In the genomic region with DNA sequence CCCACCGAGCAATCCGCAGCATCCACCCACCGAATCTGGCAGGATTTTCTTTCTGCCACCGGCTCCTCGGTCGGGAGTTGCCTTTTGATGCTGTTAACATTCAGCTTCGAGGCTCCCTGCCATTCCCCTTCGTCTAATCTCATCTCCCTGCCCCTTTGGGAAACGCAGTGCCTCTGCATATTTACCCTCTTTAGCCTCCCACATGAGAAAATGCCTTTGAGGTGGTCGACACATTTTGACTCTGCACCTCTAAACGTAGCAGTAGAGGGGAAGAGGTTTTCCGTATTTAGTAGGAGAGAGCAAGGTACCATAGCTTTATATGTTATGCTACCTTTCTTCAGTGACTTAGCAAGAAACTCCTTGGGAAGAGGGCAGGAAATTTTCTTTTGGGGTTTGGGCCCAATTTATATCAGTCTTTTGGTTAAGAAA, we compare ENCODE assay signal across 8 cellular contexts. TPM values are rescaled to one million over a fixed set of nuclear protein-coding genes. Genes with fewer than 3 reads are reported as not detected.
DNase-seq lines count a peak whose midpoint lies in the region; ATAC-seq and TF ChIP-seq lines count a peak whose summit lies in the region.

No MANE protein-coding gene starts in this region.

- H3K4me1 ChIP-seq in BE2C: no peaks in the 10 kb centered on the region
- peaks cover 4 to 32% (median 18%) of the 10 kb centered on the region in 4 donors for H3K4me1 ChIP-seq in liver (ENCODE audit: control insufficient read depth in 4 of 4, insufficient read depth in 4 of 4, low read length in 3 of 4)
- peaks cover 42 to 43% of the 10 kb centered on the region in 2 donors for H3K4me1 ChIP-seq in thyroid gland

- TF ChIP-seq CTCF in BE2C (IDR thresholded peaks at IDR 0.05; ENCODE audit: low read depth, low read length): no peak
- TF ChIP-seq CTCF in liver (IDR thresholded peaks at IDR 0.05; ENCODE audit: low read depth, low read length, missing input control): no peak
- no peak for TF ChIP-seq CTCF in thyroid gland (IDR thresholded peaks at IDR 0.05)

- ATAC-seq in GM21526 (IDR thresholded peaks at IDR 0.05; ENCODE audit: low FRiP score, unreplicated experiment) (no peak), GM21528 (IDR thresholded peaks at IDR 0.05; ENCODE audit: low FRiP score, unreplicated experiment) (no peak), HG02885 (IDR thresholded peaks at IDR 0.05; ENCODE audit: poor library complexity, unreplicated experiment) (no peak)

- H3K27ac ChIP-seq in angular gyrus (ENCODE audit: low read depth, low read length): peak overlapping the region; percentile 94
- H3K27ac ChIP-seq in liver (ENCODE audit: low read depth in 1 of 2, low read length in 2 of 2): peak overlapping the region; percentile 97 to 98
- H3K27ac ChIP-seq in thyroid gland: peak overlapping the region; percentile 94 to 99 (median 99)

- H3K4me3 ChIP-seq in BE2C (ENCODE audit: low read depth, low read length) (peak overlapping the region; percentile 90), liver (ENCODE audit: low read depth in 1 of 3, low read length in 3 of 3) (peak overlapping the region; percentile 55 to 76 (median 67)), thyroid gland (replicated peaks in 1 of 3) (peak overlapping the region; percentile 93 to 98 (median 94))

- intact Hi-C loops in thyroid gland (cut with DNase I): loop anchor here (10.0 kb wide), 1 partner anchor 100 kb away; no protein-coding TSS in a partner anchor

- H3K36me3 ChIP-seq in BE2C (no peaks in the 10 kb centered on the region; the same call in 1 of the 2 replicates), liver (ENCODE audit: control insufficient read depth in 4 of 4, insufficient read depth in 3 of 4, low read depth in 1 of 4, low read length in 3 of 4) (no peaks in the 10 kb centered on the region), thyroid gland (no peaks in the 10 kb centered on the region)

- TF ChIP-seq RAD21 in liver (IDR thresholded peaks at IDR 0.05): no peak

- no peak for TF ChIP-seq POLR2A in thyroid gland (IDR thresholded peaks at IDR 0.05)

- H3K27me3 Mint-ChIP-seq in IgD-negative memory B cell: no peaks in the 10 kb centered on the region

- WGBS in liver: under 1% methylated on average over 12 of the region's 12 CpGs
- 0 to 1% methylated on average over 10 to 12 of the region's 12 CpGs for WGBS in thyroid gland, 2 donors

- no peak for DNase-seq in BE2C
- DNase-seq in thyroid gland: no peak

- H3K9me3 Mint-ChIP-seq in IgD-negative memory B cell: no peaks in the 10 kb centered on the region

- no peaks in the 10 kb centered on the region for H3K36me3 Mint-ChIP-seq in IgD-negative memory B cell

- H3K27ac Mint-ChIP-seq in IgD-negative memory B cell: peak overlapping the region; percentile 79 to 95 (median 93)

- no peaks in the 10 kb centered on the region for H3K27me3 ChIP-seq in BE2C
- no peaks in the 10 kb centered on the region for H3K27me3 ChIP-seq in liver (ENCODE audit: control insufficient read depth in 4 of 4, insufficient read depth in 4 of 4, low read length in 3 of 4)
- H3K27me3 ChIP-seq in thyroid gland: no peaks in the 10 kb centered on the region

- H3K4me3 Mint-ChIP-seq in IgD-negative memory B cell: peak overlapping the region; percentile 73 to 97 (median 96)

- H3K4me1 Mint-ChIP-seq in IgD-negative memory B cell: peaks cover 29 to 40% (median 31%) of the 10 kb centered on the region in 3 donors

- peak overlapping the region; percentile 61 to 82 for H3K9ac ChIP-seq in liver (ENCODE audit: low read depth in 1 of 2, low read length in 2 of 2)

- no peaks in the 10 kb centered on the region for H3K9me3 ChIP-seq in BE2C
- no peaks in the 10 kb centered on the region for H3K9me3 ChIP-seq in liver (ENCODE audit: control insufficient read depth in 4 of 4, low read length in 3 of 4)
- H3K9me3 ChIP-seq in thyroid gland: no peaks in the 10 kb centered on the region

TF ChIP-seq in liver, 16 proteins besides CTCF, POLR2A, EP300 and RAD21:
- TF ChIP-seq, protein P1, sequence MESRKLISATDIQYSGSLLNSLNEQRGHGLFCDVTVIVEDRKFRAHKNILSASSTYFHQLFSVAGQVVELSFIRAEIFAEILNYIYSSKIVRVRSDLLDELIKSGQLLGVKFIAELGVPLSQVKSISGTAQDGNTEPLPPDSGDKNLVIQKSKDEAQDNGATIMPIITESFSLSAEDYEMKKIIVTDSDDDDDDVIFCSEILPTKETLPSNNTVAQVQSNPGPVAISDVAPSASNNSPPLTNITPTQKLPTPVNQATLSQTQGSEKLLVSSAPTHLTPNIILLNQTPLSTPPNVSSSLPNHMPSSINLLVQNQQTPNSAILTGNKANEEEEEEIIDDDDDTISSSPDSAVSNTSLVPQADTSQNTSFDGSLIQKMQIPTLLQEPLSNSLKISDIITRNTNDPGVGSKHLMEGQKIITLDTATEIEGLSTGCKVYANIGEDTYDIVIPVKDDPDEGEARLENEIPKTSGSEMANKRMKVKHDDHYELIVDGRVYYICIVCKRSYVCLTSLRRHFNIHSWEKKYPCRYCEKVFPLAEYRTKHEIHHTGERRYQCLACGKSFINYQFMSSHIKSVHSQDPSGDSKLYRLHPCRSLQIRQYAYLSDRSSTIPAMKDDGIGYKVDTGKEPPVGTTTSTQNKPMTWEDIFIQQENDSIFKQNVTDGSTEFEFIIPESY (IDR thresholded peaks at IDR 0.05): no peak
- TF ChIP-seq FOXA2 (IDR thresholded peaks at IDR 0.05) (no peak), HNF4G (IDR thresholded peaks at IDR 0.05) (no peak), TAF1 (conservative IDR thresholded peaks at IDR 0.05) (no peak), GABPA (IDR thresholded peaks at IDR 0.05 in 1 of 2, conservative IDR thresholded peaks at IDR 0.05 in 1 of 2) (no peak)
- TF ChIP-seq, protein P2, sequence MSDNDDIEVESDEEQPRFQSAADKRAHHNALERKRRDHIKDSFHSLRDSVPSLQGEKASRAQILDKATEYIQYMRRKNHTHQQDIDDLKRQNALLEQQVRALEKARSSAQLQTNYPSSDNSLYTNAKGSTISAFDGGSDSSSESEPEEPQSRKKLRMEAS (IDR thresholded peaks at IDR 0.05): no peak

RNA-seq across cellular contexts. Expression of a gene that starts 1.2 kb away (rescaled TPM):
- polyA plus RNA-seq in BE2C (2012; ENCODE audit: insufficient read depth, insufficient read length, low read depth): 61.7 TPM
- polyA plus RNA-seq in IgD-negative memory B cell (17.8 TPM), liver (10 to 100 TPM; 14.0 to 17.3 TPM)
- total RNA-seq in liver (10 to 100 TPM; 41.0 to 44.1 TPM), thyroid gland (100 to 1,000 TPM; 102 to 184 (median 109) TPM)
